Comparison of ENCODE assay signal across 8 cellular contexts in the genomic region with DNA sequence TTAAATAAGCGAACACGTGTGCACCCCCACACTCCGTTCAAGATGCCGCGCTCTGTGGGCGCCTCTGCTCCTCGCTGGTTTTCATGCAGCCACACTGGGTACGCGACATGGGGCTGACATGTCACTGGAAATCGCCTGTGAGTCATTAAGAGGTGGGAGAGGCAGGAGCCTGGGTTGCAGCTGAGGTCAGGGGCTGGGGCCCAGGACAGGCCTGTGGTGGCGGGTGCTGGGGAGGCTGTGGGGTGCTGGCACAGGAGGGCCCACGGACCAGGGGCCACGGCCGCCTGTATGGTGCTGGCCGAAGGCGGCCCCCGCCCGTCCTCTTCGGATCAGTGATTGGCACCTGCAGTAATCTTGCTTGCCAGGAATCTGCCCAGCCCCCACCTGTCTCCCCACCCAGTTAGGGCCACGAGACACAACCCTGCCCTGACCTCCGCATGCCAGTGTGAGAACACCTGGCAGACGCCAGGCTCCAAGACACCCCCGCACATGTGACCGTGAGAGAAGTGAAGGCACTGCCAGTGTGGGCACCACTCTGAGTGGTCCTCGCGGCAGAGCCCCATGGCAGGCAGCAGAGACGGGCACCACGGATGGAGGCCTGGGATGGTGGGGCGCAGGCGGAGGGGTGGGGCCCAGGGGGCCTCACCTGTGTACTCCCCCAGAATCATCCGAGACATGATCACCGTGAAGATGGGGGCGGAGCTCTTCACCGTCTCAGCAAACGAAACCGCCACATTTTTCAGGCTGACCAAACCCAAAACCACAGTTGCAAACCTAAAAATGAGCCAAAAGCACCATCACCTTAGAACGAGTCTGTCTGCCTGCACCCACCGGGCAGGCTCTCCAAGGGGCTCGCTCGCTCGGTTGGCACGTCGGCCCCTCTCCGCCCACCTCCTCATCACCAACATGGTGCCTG. TPM values are rescaled to one million over a fixed set of nuclear protein-coding genes. Genes with fewer than 3 reads are reported as not detected.
A peak's percentile ranks its signal among the peaks of the same experiment; 100 is the strongest.
DNase-seq lines count a peak whose midpoint lies in the region; ATAC-seq and TF ChIP-seq lines count a peak whose summit lies in the region.
"Not testable (repeated sequence)": the region's sequence is repeated elsewhere in the genome, so short reads cannot be mapped to it uniquely, and the experiment has no call there.

No MANE protein-coding gene starts in this region.

- not testable (repeated sequence) for H3K9me3 ChIP-seq in DND-41 (ENCODE audit: insufficient read depth, low read length, severe bottlenecking); OCI-LY7 (ENCODE audit: low read length); right lobe of liver; transverse colon

- not testable (repeated sequence) for H3K4me3 ChIP-seq in DND-41 (ENCODE audit: low read depth in 1 of 2, low read length in 2 of 2); OCI-LY7 (ENCODE audit: low read depth, low read length, poor library complexity, severe bottlenecking); right lobe of liver; transverse colon

- WGBS in right lobe of liver (ENCODE audit: insufficient coverage, low coverage, low lambda C conversion rate, missing lambda C conversion rate) = 93% methylated on average over 5 of the region's 44 CpGs
- WGBS in transverse colon (ENCODE audit: low coverage in 1 of 2), 2 donors = 88% methylated on average over 22 of the region's 44 CpGs; no CpG with 5 or more reads in 1 of the 2 donors

- intact Hi-C loops in OCI-LY7 (cut with micrococcal nuclease; ENCODE audit: unreplicated experiment); right lobe of liver (cut with DNase I); transverse colon (cut with DNase I; ENCODE audit: low total_unique reads): not testable (repeated sequence)

- not testable (repeated sequence) for H3K4me1 ChIP-seq in DND-41 (ENCODE audit: insufficient read depth, low read length); OCI-LY7 (ENCODE audit: insufficient read depth, low read length, poor library complexity, severe bottlenecking); right lobe of liver; transverse colon

- H3K4me1 Mint-ChIP-seq in activated CD8-positive, alpha-beta memory T cell treated with anti-CD3 and anti-CD28 coated beads, Interleukin-2, amount 10 ng/mL, durations not matched to agents 7 days and 5 days; central memory CD8-positive, alpha-beta T cell; nephron progenitor cell: not testable (repeated sequence)

- not testable (repeated sequence) for DNase-seq in DND-41; OCI-LY7 (ENCODE audit: low spot score); activated CD8-positive, alpha-beta memory T cell treated with anti-CD3 and anti-CD28 coated beads, Interleukin-2, amount 10 ng/mL, durations not matched to agents 7 days and 5 days; central memory CD8-positive, alpha-beta T cell (ENCODE audit: low spot score in 2 of 2); right lobe of liver; nephron progenitor cell
- DNase-seq in transverse colon = peak; percentile 62

- H3K27me3 Mint-ChIP-seq in activated CD8-positive, alpha-beta memory T cell treated with anti-CD3 and anti-CD28 coated beads, Interleukin-2, amount 10 ng/mL, durations not matched to agents 7 days and 5 days; central memory CD8-positive, alpha-beta T cell; nephron progenitor cell (ENCODE audit: low read depth, poor library complexity): not testable (repeated sequence)

- not testable (repeated sequence) for H3K36me3 Mint-ChIP-seq in activated CD8-positive, alpha-beta memory T cell treated with anti-CD3 and anti-CD28 coated beads, Interleukin-2, amount 10 ng/mL, durations not matched to agents 7 days and 5 days
- H3K36me3 Mint-ChIP-seq in central memory CD8-positive, alpha-beta T cell (ENCODE audit: insufficient read depth) = peaks cover 31% of the 10 kb centered on the region
- peaks cover 33% of the 10 kb centered on the region for H3K36me3 Mint-ChIP-seq in nephron progenitor cell (ENCODE audit: low read depth)

- POLR2A ChIA-PET in OCI-LY7 (lab: Charles Lee) = not testable (repeated sequence)

- peaks cover 18% of the 10 kb centered on the region for H3K36me3 ChIP-seq in DND-41 (ENCODE audit: insufficient read depth, low read length)
- not testable (repeated sequence) for H3K36me3 ChIP-seq in OCI-LY7 (ENCODE audit: insufficient read depth, low read length); right lobe of liver; transverse colon

- not testable (repeated sequence) for BruUV-seq in OCI-LY7 (replicated peaks; lab: Mats Ljungman, UMichigan)

- not testable (repeated sequence) for H3K9me2 ChIP-seq in OCI-LY7 (ENCODE audit: insufficient read depth, low read length)

- H3K79me2 ChIP-seq in DND-41 (ENCODE audit: insufficient read depth, low read length); OCI-LY7 (ENCODE audit: insufficient read depth, low read depth, low read length): not testable (repeated sequence)

- not testable (repeated sequence) for H3K4me2 ChIP-seq in DND-41 (ENCODE audit: insufficient read depth, low read length)
- peak overlapping the region; percentile 40; the same call in 1 of the 2 replicates for H3K4me2 ChIP-seq in OCI-LY7 (ENCODE audit: low read length)

- H3K27me3 ChIP-seq in DND-41 (ENCODE audit: insufficient read depth, low read length, poor library complexity); right lobe of liver; transverse colon: not testable (repeated sequence)

- not testable (repeated sequence) for H3K4me3 Mint-ChIP-seq in activated CD8-positive, alpha-beta memory T cell treated with anti-CD3 and anti-CD28 coated beads, Interleukin-2, amount 10 ng/mL, durations not matched to agents 7 days and 5 days; central memory CD8-positive, alpha-beta T cell; nephron progenitor cell

- CTCF ChIA-PET in OCI-LY7 (lab: Charles Lee; ENCODE audit: unreplicated experiment); activated CD8-positive, alpha-beta memory T cell treated with anti-CD3 and anti-CD28 coated beads, Interleukin-2, amount 10 ng/mL, durations not matched to agents 7 days and 5 days (lab: Charles Lee): not testable (repeated sequence)

- in situ Hi-C loops in transverse colon (cut with MboI; ENCODE audit: low pct_ligation_motif_present in 1 of 4, low pct_unique_long_range_greater_than_20kb in 1 of 4, low sequenced_read_pairs in 3 of 4) = not testable (repeated sequence)

- H4K20me1 ChIP-seq in DND-41 (ENCODE audit: insufficient read depth, low read length); OCI-LY7 (ENCODE audit: insufficient read depth, low read length): not testable (repeated sequence)

- not testable (repeated sequence) for TF ChIP-seq EP300 in transverse colon (IDR thresholded peaks at IDR 0.05; ENCODE audit: low read depth)

- not testable (repeated sequence) for TF ChIP-seq CTCF in DND-41 (IDR thresholded peaks at IDR 0.05; ENCODE audit: borderline replicate concordance, extremely low read depth, low read length, poor library complexity, severe bottlenecking); OCI-LY7 (conservative IDR thresholded peaks at IDR 0.05; ENCODE audit: low read length); right lobe of liver (IDR thresholded peaks at IDR 0.05); nephron progenitor cell (IDR thresholded peaks at IDR 0.05); transverse colon (IDR thresholded peaks at IDR 0.05)

- not testable (repeated sequence) for H3K9me3 Mint-ChIP-seq in activated CD8-positive, alpha-beta memory T cell treated with anti-CD3 and anti-CD28 coated beads, Interleukin-2, amount 10 ng/mL, durations not matched to agents 7 days and 5 days (ENCODE audit: low read depth); central memory CD8-positive, alpha-beta T cell; nephron progenitor cell

- H3K27ac ChIP-seq in DND-41 (ENCODE audit: low read length); OCI-LY7 (ENCODE audit: low read depth, low read length, poor library complexity, severe bottlenecking); right lobe of liver: not testable (repeated sequence)
- H3K27ac ChIP-seq in transverse colon = peak overlapping the region in 1 of 4 donors; percentile 37

- TF ChIP-seq POLR2A in right lobe of liver (IDR thresholded peaks at IDR 0.05); transverse colon (IDR thresholded peaks at IDR 0.05): not testable (repeated sequence)

- peak overlapping the region; percentile 57 for H3K27ac Mint-ChIP-seq in activated CD8-positive, alpha-beta memory T cell treated with anti-CD3 and anti-CD28 coated beads, Interleukin-2, amount 10 ng/mL, durations not matched to agents 7 days and 5 days
- not testable (repeated sequence) for H3K27ac Mint-ChIP-seq in central memory CD8-positive, alpha-beta T cell (ENCODE audit: low read depth)
- H3K27ac Mint-ChIP-seq in nephron progenitor cell = peak overlapping the region; percentile 95

- H2AFZ ChIP-seq in DND-41 (ENCODE audit: low read depth, low read length); OCI-LY7 (ENCODE audit: low read length): not testable (repeated sequence)

- ATAC-seq in DND-41 (ENCODE audit: insufficient read depth, low read depth) (peak; percentile 9; the same call in 1 of the 3 replicates), HG03439 (IDR thresholded peaks at IDR 0.05; ENCODE audit: unreplicated experiment) (peak; percentile 58), right lobe of liver (peak in 3 of 4 donors; percentile 22 to 47 (median 36))
- ATAC-seq in activated CD8-positive, alpha-beta memory T cell treated with anti-CD3 and anti-CD28 coated beads, Interleukin-2, amount 10 ng/mL, durations not matched to agents 7 days and 5 days = peak; percentile 23
- ATAC-seq in central memory CD8-positive, alpha-beta T cell (replicated peaks; ENCODE audit: extremely low read depth, poor library complexity, severe bottlenecking) = peak; percentile 32

- not testable (repeated sequence) for H3K9ac ChIP-seq in DND-41 (ENCODE audit: low read depth, low read length)

RNA-seq across cellular contexts. Expression of a gene that starts 13.8 kb away (rescaled TPM):
- total RNA-seq in OCI-LY7 (2014; rRNA removed; shearing (Covaris generic)) = 50.9 and 66.1 TPM in 2 replicates
- total RNA-seq in OCI-LY7 (2022) = 90.5 and 92.1 TPM in 2 replicates
- total RNA-seq in activated CD8-positive, alpha-beta memory T cell treated with anti-CD3 and anti-CD28 coated beads, Interleukin-2, amount 10 ng/mL, durations not matched to agents 7 days and 5 days = 100 to 1,000 TPM in 1 of 2 experiments, 10 to 100 TPM in 1; 80.5 to 100 TPM
- 10 to 100 TPM in 4 of 6 experiments, 1 to 10 TPM in 2; 8.4 to 25.2 (median 11.0) TPM for total RNA-seq in right lobe of liver
- 100 to 1,000 TPM in 2 of 4 donors, 10 to 100 TPM in 2; 52.9 to 250 (median 161) TPM for total RNA-seq in transverse colon

RNA-seq across cellular contexts. Expression of a gene that starts 40.3 kb away (rescaled TPM):
- total RNA-seq in OCI-LY7 (2014; rRNA removed; shearing (Covaris generic)) = 144 and 156 TPM in 2 replicates
- total RNA-seq in OCI-LY7 (2022) = 173 and 184 TPM in 2 replicates
- 100 to 1,000 TPM in 1 of 2 experiments, 10 to 100 TPM in 1; 97.9 to 100 TPM for total RNA-seq in activated CD8-positive, alpha-beta memory T cell treated with anti-CD3 and anti-CD28 coated beads, Interleukin-2, amount 10 ng/mL, durations not matched to agents 7 days and 5 days
- total RNA-seq in right lobe of liver = 100 to 1,000 TPM in 3 of 6 experiments, 10 to 100 TPM in 3; 80.3 to 143 (median 100) TPM
- total RNA-seq in transverse colon = 100 to 1,000 TPM; 129 to 191 (median 152) TPM

RNA-seq across cellular contexts. Expression of a gene that starts 45.3 kb away (rescaled TPM):
- total RNA-seq in OCI-LY7 (2014; rRNA removed; shearing (Covaris generic)) = 24.2 and 26.6 TPM in 2 replicates
- total RNA-seq in OCI-LY7 (2022) (58.9 and 61.2 TPM in 2 replicates), right lobe of liver (10 to 100 TPM; 13.4 to 19.9 (median 17.0) TPM), transverse colon (100 to 1,000 TPM in 2 of 4 donors, 10 to 100 TPM in 2; 63.4 to 202 (median 83.9) TPM)
- total RNA-seq in activated CD8-positive, alpha-beta memory T cell treated with anti-CD3 and anti-CD28 coated beads, Interleukin-2, amount 10 ng/mL, durations not matched to agents 7 days and 5 days = 10 to 100 TPM; 46.2 to 50.9 TPM
